In the genomic region with DNA sequence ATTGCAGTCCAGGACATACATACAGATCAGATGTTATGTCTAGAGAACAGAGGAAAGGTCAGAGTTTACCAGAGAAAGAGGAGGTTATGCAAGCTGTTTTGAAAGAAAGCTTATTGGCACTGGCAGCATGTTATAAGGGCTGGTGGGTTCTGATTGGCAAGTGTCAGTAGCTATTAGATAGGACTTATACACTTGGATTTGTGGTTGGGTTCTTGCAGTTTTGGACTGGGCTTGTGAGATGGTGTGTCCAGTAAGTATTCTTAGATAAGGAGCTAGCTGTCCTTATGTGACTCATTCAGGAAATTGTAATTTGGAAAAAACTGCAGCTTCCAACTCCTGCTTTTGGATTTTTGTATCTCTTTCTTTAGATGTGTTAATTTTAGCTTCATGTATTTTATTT, we compare ENCODE assay signal across 1 cellular context.
TF ChIP-seq lines count a peak whose summit lies in the region.

No MANE protein-coding gene starts in this region.

TF ChIP-seq in K562, 482 proteins besides CTCF, POLR2A, EP300 and RAD21 (continued from another document and continues in another):
- TF ChIP-seq, protein P1, sequence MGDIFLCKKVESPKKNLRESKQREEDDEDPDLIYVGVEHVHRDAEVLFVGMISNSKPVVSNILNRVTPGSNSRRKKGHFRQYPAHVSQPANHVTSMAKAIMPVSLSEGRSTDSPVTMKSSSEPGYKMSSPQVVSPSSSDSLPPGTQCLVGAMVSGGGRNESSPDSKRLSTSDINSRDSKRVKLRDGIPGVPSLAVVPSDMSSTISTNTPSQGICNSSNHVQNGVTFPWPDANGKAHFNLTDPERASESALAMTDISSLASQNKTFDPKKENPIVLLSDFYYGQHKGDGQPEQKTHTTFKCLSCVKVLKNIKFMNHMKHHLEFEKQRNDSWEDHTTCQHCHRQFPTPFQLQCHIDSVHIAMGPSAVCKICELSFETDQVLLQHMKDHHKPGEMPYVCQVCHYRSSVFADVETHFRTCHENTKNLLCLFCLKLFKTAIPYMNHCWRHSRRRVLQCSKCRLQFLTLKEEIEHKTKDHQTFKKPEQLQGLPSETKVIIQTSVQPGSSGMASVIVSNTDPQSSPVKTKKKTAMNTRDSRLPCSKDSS (IDR thresholded peaks at IDR 0.05; ENCODE audit: low read depth, partially characterized antibody): no peak
- no peak for TF ChIP-seq RFX5 (IDR thresholded peaks at IDR 0.05; ENCODE audit: low read depth, low read length)
- TF ChIP-seq, protein P2, sequence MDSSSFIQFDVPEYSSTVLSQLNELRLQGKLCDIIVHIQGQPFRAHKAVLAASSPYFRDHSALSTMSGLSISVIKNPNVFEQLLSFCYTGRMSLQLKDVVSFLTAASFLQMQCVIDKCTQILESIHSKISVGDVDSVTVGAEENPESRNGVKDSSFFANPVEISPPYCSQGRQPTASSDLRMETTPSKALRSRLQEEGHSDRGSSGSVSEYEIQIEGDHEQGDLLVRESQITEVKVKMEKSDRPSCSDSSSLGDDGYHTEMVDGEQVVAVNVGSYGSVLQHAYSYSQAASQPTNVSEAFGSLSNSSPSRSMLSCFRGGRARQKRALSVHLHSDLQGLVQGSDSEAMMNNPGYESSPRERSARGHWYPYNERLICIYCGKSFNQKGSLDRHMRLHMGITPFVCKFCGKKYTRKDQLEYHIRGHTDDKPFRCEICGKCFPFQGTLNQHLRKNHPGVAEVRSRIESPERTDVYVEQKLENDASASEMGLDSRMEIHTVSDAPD (CRISPR knock-in tag; IDR thresholded peaks at IDR 0.05): no peak
- TF ChIP-seq NR2C1 (IDR thresholded peaks at IDR 0.05): peak; percentile 61
- peak; percentile 75 for TF ChIP-seq NR2C1 (tag; IDR thresholded peaks at IDR 0.05)
- no peak for TF ChIP-seq BDP1 (IDR thresholded peaks at IDR 0.05; ENCODE audit: insufficient read depth, insufficient read length)
- TF ChIP-seq ZNF445 (CRISPR knock-in tag; IDR thresholded peaks at IDR 0.05; ENCODE audit: low read depth): no peak
- TF ChIP-seq, protein P3, sequence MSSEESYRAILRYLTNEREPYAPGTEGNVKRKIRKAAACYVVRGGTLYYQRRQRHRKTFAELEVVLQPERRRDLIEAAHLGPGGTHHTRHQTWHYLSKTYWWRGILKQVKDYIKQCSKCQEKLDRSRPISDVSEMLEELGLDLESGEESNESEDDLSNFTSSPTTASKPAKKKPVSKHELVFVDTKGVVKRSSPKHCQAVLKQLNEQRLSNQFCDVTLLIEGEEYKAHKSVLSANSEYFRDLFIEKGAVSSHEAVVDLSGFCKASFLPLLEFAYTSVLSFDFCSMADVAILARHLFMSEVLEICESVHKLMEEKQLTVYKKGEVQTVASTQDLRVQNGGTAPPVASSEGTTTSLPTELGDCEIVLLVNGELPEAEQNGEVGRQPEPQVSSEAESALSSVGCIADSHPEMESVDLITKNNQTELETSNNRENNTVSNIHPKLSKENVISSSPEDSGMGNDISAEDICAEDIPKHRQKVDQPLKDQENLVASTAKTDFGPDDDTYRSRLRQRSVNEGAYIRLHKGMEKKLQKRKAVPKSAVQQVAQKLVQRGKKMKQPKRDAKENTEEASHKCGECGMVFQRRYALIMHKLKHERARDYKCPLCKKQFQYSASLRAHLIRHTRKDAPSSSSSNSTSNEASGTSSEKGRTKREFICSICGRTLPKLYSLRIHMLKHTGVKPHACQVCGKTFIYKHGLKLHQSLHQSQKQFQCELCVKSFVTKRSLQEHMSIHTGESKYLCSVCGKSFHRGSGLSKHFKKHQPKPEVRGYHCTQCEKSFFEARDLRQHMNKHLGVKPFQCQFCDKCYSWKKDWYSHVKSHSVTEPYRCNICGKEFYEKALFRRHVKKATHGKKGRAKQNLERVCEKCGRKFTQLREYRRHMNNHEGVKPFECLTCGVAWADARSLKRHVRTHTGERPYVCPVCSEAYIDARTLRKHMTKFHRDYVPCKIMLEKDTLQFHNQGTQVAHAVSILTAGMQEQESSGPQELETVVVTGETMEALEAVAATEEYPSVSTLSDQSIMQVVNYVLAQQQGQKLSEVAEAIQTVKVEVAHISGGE (CRISPR knock-in tag; IDR thresholded peaks at IDR 0.05): no peak
- TF ChIP-seq, protein P4, sequence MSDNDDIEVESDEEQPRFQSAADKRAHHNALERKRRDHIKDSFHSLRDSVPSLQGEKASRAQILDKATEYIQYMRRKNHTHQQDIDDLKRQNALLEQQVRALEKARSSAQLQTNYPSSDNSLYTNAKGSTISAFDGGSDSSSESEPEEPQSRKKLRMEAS (CRISPR knock-in tag; IDR thresholded peaks at IDR 0.05): no peak
- TF ChIP-seq PRMT5 (CRISPR knock-in tag; IDR thresholded peaks at IDR 0.05): no peak
- TF ChIP-seq MTA3 (IDR thresholded peaks at IDR 0.05; ENCODE audit: borderline replicate concordance): no peak
- TF ChIP-seq HMGN3 (IDR thresholded peaks at IDR 0.05; ENCODE audit: borderline replicate concordance, extremely low read depth, insufficient read length, low read depth, low read length): no peak
- TF ChIP-seq PHTF2 (CRISPR knock-in tag; IDR thresholded peaks at IDR 0.05): no peak
- no peak for TF ChIP-seq STAT5B (CRISPR knock-in tag; IDR thresholded peaks at IDR 0.05)
- TF ChIP-seq RBBP5 (IDR thresholded peaks at IDR 0.05; ENCODE audit: borderline replicate concordance, insufficient read depth, low read length, poor library complexity, severe bottlenecking): no peak
- TF ChIP-seq ARID2 (IDR thresholded peaks at IDR 0.05): no peak
- TF ChIP-seq RCOR1 (IDR thresholded peaks at IDR 0.05; ENCODE audit: borderline replicate concordance in 1 of 2, low read depth in 2 of 2, low read length in 2 of 2): peak in 1 of 2 experiments; percentile 67; a peak in 1 of 4 replicates
- TF ChIP-seq PTTG1 (tag; IDR thresholded peaks at IDR 0.05; ENCODE audit: low read depth): no peak
- peak; percentile 76 for TF ChIP-seq ARID1B (IDR thresholded peaks at IDR 0.05)
- TF ChIP-seq, protein P5, sequence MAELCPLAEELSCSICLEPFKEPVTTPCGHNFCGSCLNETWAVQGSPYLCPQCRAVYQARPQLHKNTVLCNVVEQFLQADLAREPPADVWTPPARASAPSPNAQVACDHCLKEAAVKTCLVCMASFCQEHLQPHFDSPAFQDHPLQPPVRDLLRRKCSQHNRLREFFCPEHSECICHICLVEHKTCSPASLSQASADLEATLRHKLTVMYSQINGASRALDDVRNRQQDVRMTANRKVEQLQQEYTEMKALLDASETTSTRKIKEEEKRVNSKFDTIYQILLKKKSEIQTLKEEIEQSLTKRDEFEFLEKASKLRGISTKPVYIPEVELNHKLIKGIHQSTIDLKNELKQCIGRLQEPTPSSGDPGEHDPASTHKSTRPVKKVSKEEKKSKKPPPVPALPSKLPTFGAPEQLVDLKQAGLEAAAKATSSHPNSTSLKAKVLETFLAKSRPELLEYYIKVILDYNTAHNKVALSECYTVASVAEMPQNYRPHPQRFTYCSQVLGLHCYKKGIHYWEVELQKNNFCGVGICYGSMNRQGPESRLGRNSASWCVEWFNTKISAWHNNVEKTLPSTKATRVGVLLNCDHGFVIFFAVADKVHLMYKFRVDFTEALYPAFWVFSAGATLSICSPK (IDR thresholded peaks at IDR 0.05; ENCODE audit: borderline replicate concordance): no peak
- TF ChIP-seq ZFP30 (CRISPR knock-in tag; IDR thresholded peaks at IDR 0.05; ENCODE audit: borderline replicate concordance): no peak
- TF ChIP-seq, protein P6, sequence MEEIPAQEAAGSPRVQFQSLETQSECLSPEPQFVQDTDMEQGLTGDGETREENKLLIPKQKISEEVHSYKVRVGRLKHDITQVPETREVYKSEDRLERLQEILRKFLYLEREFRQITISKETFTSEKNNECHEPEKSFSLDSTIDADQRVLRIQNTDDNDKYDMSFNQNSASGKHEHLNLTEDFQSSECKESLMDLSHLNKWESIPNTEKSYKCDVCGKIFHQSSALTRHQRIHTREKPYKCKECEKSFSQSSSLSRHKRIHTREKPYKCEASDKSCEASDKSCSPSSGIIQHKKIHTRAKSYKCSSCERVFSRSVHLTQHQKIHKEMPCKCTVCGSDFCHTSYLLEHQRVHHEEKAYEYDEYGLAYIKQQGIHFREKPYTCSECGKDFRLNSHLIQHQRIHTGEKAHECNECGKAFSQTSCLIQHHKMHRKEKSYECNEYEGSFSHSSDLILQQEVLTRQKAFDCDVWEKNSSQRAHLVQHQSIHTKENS (CRISPR knock-in tag; IDR thresholded peaks at IDR 0.05): no peak
- peak; percentile 63 for TF ChIP-seq NCOR1 (IDR thresholded peaks at IDR 0.05)
- TF ChIP-seq HNRNPH1 (optimal IDR thresholded peaks at IDR 0.05; ENCODE audit: low read depth, low read length): no peak
- TF ChIP-seq, protein P7, sequence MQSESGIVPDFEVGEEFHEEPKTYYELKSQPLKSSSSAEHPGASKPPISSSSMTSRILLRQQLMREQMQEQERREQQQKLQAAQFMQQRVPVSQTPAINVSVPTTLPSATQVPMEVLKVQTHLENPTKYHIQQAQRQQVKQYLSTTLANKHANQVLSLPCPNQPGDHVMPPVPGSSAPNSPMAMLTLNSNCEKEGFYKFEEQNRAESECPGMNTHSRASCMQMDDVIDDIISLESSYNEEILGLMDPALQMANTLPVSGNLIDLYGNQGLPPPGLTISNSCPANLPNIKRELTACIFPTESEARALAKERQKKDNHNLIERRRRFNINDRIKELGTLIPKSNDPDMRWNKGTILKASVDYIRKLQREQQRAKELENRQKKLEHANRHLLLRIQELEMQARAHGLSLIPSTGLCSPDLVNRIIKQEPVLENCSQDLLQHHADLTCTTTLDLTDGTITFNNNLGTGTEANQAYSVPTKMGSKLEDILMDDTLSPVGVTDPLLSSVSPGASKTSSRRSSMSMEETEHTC (IDR thresholded peaks at IDR 0.05): no peak
- TF ChIP-seq, protein P8, sequence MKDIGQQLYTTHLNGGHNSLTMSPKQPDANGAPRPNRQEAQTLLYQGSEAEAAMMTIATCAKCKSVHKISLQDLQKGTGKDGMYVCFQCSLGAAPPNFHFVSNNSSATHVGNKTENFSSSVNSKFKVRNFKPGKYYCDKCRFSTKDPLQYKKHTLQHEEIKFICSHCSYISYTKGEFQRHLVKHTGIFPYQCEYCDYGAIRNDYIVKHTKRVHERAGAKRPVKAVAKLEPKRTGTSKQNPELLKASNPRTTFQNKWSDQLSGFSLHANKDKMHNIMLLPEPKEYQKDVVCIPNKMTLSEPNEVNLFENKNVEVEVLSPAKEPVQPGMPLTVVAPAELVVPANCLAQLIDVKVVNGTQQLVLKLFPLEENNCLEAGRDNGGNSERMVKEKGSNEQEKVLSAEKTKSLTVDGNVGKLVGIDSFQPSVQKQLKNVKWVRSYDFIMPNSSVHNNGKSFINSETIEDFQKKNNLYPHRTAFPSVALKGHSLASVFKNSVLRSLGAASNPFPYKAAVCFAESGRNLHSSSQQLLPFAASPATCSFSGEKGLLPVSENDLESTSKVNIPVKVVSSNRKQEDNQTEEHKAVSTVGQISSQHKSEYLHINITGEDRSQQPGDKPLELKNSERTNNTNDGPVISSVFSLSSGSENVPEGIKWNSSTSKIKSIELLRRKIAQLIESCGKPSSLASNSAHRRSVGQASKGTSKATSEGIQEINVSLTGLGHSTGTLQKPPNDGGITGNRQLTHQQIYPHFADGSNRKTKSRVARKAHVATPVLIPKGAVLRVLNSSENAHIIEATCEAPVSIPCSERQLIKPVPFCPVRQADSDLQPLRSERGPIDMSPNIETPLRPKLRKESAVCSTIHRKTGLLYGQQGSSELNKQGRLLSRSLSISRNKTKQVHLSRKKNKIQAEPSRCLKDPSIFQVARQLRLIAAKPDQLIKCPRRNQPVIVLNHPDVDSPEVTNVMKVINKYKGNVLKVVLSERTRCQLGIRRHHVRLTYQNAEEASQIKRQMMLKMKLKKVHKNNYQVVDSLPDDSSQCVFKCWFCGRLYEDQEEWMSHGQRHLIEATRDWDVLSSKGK (CRISPR knock-in tag; IDR thresholded peaks at IDR 0.05): no peak
- TF ChIP-seq, protein P9, sequence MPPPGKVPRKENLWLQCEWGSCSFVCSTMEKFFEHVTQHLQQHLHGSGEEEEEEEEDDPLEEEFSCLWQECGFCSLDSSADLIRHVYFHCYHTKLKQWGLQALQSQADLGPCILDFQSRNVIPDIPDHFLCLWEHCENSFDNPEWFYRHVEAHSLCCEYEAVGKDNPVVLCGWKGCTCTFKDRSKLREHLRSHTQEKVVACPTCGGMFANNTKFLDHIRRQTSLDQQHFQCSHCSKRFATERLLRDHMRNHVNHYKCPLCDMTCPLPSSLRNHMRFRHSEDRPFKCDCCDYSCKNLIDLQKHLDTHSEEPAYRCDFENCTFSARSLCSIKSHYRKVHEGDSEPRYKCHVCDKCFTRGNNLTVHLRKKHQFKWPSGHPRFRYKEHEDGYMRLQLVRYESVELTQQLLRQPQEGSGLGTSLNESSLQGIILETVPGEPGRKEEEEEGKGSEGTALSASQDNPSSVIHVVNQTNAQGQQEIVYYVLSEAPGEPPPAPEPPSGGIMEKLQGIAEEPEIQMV (tag; conservative IDR thresholded peaks at IDR 0.05; ENCODE audit: low read depth): no peak
- no peak for TF ChIP-seq FOXA1 (IDR thresholded peaks at IDR 0.05; ENCODE audit: borderline replicate concordance)
- TF ChIP-seq HDAC1 (IDR thresholded peaks at IDR 0.05): peak in 1 of 2 experiments; percentile 31; a peak in 1 of 4 replicates
- TF ChIP-seq ZNF124 (CRISPR knock-in tag; IDR thresholded peaks at IDR 0.05): no peak
- TF ChIP-seq, protein P10, sequence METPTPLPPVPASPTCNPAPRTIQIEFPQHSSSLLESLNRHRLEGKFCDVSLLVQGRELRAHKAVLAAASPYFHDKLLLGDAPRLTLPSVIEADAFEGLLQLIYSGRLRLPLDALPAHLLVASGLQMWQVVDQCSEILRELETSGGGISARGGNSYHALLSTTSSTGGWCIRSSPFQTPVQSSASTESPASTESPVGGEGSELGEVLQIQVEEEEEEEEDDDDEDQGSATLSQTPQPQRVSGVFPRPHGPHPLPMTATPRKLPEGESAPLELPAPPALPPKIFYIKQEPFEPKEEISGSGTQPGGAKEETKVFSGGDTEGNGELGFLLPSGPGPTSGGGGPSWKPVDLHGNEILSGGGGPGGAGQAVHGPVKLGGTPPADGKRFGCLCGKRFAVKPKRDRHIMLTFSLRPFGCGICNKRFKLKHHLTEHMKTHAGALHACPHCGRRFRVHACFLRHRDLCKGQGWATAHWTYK (CRISPR knock-in tag; IDR thresholded peaks at IDR 0.05): no peak
- no peak for TF ChIP-seq CHD4 (IDR thresholded peaks at IDR 0.05; ENCODE audit: insufficient read depth, insufficient replicate concordance, low read depth, low read length, poor library complexity, severe bottlenecking)
- TF ChIP-seq ZNF699 (CRISPR knock-in tag; IDR thresholded peaks at IDR 0.05; ENCODE audit: insufficient replicate concordance): no peak
- TF ChIP-seq BRD9 (IDR thresholded peaks at IDR 0.05; ENCODE audit: low read depth, partially characterized antibody): no peak
- no peak for TF ChIP-seq L3MBTL2 (IDR thresholded peaks at IDR 0.05)
- peak; percentile 76 to 87 for TF ChIP-seq TRIM24 (IDR thresholded peaks at IDR 0.05)
- TF ChIP-seq HNRNPK (IDR thresholded peaks at IDR 0.05; ENCODE audit: low read depth, low read length, poor library complexity, severe bottlenecking): no peak
- no peak for TF ChIP-seq MBD2 (IDR thresholded peaks at IDR 0.05; ENCODE audit: borderline replicate concordance, low read depth)
- TF ChIP-seq ZNF586 (CRISPR knock-in tag; conservative IDR thresholded peaks at IDR 0.05): no peak
- TF ChIP-seq, protein P11, sequence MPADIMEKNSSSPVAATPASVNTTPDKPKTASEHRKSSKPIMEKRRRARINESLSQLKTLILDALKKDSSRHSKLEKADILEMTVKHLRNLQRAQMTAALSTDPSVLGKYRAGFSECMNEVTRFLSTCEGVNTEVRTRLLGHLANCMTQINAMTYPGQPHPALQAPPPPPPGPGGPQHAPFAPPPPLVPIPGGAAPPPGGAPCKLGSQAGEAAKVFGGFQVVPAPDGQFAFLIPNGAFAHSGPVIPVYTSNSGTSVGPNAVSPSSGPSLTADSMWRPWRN (IDR thresholded peaks at IDR 0.05; ENCODE audit: low read depth): peak; percentile 37; the same call in 1 of the 2 replicates
- no peak for TF ChIP-seq ZNF184 (CRISPR knock-in tag; IDR thresholded peaks at IDR 0.05)
- no peak for TF ChIP-seq ZNF197 (CRISPR knock-in tag; IDR thresholded peaks at IDR 0.05; ENCODE audit: low read depth)
- TF ChIP-seq ZSCAN32 (CRISPR knock-in tag; IDR thresholded peaks at IDR 0.05): no peak
- TF ChIP-seq KLF1 (tag; IDR thresholded peaks at IDR 0.05): no peak
- TF ChIP-seq SNRNP70 (optimal IDR thresholded peaks at IDR 0.05; ENCODE audit: low read depth, low read length): no peak
